8 cellular contexts compared by ENCODE assay signal in the genomic region with DNA sequence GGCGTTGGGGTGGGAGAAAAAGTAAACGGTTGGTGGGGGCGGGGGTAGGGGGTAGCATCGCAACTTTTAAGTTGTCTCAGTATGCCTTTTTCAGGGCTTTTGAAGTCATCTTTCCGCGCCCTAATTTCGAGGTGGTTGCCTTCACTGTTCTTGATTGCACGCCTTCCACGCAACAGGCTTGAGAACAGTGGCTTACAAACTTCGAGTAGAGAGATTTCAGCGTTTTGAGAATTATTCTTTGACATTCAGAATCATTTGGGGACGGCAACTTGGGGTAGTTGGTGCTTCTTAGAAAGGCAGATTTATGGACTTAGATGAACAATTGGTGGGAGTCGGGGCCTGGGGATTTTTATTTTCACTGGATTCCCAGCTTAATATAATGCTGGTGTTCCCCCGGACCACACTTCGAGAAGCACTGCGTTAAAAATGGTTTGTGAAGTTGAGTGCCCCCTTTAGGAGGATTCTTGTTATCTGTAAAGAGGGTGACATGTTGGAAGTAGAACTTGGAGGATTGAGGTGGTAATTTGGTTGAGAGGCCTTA. TPM values are rescaled to one million over a fixed set of nuclear protein-coding genes. Genes with fewer than 3 reads are reported as not detected.
DNase-seq lines count a peak whose midpoint lies in the region; ATAC-seq and TF ChIP-seq lines count a peak whose summit lies in the region.

No MANE protein-coding gene starts in this region.

- ATAC-seq in GM21447 (IDR thresholded peaks at IDR 0.05; ENCODE audit: unreplicated experiment) (peak; percentile 41), memory B cell (ENCODE audit: low read depth) (peak; percentile 25)

- intact Hi-C loops in Calu3 (cut with micrococcal nuclease; ENCODE audit: unreplicated experiment) (loop anchor here (1.0 to 5.0 kb wide), 2 partner anchors 59 to 60 kb away; no protein-coding TSS in a partner anchor), stomach (cut with DNase I; ENCODE audit: low total_unique reads) (loop anchor here (5.0 kb wide), 1 partner anchor 150 kb away; the partner anchor contains the start of gene SHQ1)

- H3K4me3 Mint-ChIP-seq in Calu3 (ENCODE audit: low read depth, unreplicated experiment) (peak overlapping the region; percentile 96), memory B cell (peak overlapping the region; percentile 85)

- TF ChIP-seq POLR2A in stomach (IDR thresholded peaks at IDR 0.05) = no peak

- H3K4me1 Mint-ChIP-seq in Calu3 (ENCODE audit: low read depth, unreplicated experiment) (peaks cover 16% of the 10 kb centered on the region), memory B cell (peaks cover 31% of the 10 kb centered on the region)

- H3K4me3 ChIP-seq in MG63 (peak overlapping the region; percentile 82), stomach (peak overlapping the region; percentile 75 to 87 (median 86))

- TF ChIP-seq EP300 in stomach (IDR thresholded peaks at IDR 0.05) = no peak

- no TSS peak for BruUV-seq in Calu3 (replicated peaks; lab: Mats Ljungman, UMichigan)

- H3K27me3 ChIP-seq in MG63 (no peaks in the 10 kb centered on the region), stomach (no peaks in the 10 kb centered on the region)

- peak; percentile 13 for TF ChIP-seq CTCF in Calu3 (IDR thresholded peaks at IDR 0.05; ENCODE audit: unreplicated experiment)
- TF ChIP-seq CTCF in VCaP (conservative IDR thresholded peaks at IDR 0.05) = peak; percentile 63
- peak in 2 of 7 experiments; percentile 9 to 38 for TF ChIP-seq CTCF in stomach (IDR thresholded peaks at IDR 0.05)

- H3K27ac Mint-ChIP-seq in Calu3 (ENCODE audit: unreplicated experiment) (peak overlapping the region; percentile 89), memory B cell (peak overlapping the region; percentile 87)

- H3K27me3 Mint-ChIP-seq in Calu3 (ENCODE audit: unreplicated experiment) = no peaks in the 10 kb centered on the region
- no peaks in the 10 kb centered on the region for H3K27me3 Mint-ChIP-seq in memory B cell

- CTCF ChIA-PET in Calu3 (lab: Charles Lee) = interaction anchor here (0.6 to 2.1 kb wide), 3 partner anchors 51 to 146 kb away, joined by 3 to 8 read pairs (median 3); no protein-coding TSS in a partner anchor

- H3K4me1 ChIP-seq in stomach = peaks cover 30 to 57% (median 52%) of the 10 kb centered on the region in 4 donors

- H3K36me3 ChIP-seq in MG63 (peaks cover 30% of the 10 kb centered on the region), stomach (peaks cover 0 to 15% (median 11%) of the 10 kb centered on the region in 4 donors)

- no peaks in the 10 kb centered on the region for H3K9me3 ChIP-seq in MG63
- H3K9me3 ChIP-seq in stomach = no peaks in the 10 kb centered on the region

- H3K36me3 Mint-ChIP-seq in Calu3 (ENCODE audit: insufficient read depth, unreplicated experiment) (peaks cover 50% of the 10 kb centered on the region), memory B cell (peaks cover 14% of the 10 kb centered on the region)

- no peaks in the 10 kb centered on the region for H3K9me3 Mint-ChIP-seq in Calu3 (ENCODE audit: low read depth, unreplicated experiment)
- no peaks in the 10 kb centered on the region for H3K9me3 Mint-ChIP-seq in memory B cell

- DNase-seq in Calu3 (peak; percentile 26), MG63 (peak; percentile 4), memory B cell (ENCODE audit: low spot score in 2 of 2) (peak; percentile 24 to 35), stomach (no peak), ureter (ENCODE audit: low spot score) (no peak)
- DNase-seq in effector CD8-positive, alpha-beta T cell (lab: John Stamatoyannopoulos, UW) = peak; percentile 56

- WGBS in stomach, 5 donors = 0 to 1% (median 0%) methylated on average over 16 of the region's 16 CpGs

- H3K27ac ChIP-seq in VCaP (peak overlapping the region; percentile 93), stomach (peak overlapping the region; percentile 97 to 99 (median 99))

RNA-seq across cellular contexts. Expression of gene PPP4R2, which starts 0.9 kb away (rescaled TPM):
- total RNA-seq in Calu3 (2022) (68.4 and 89.0 TPM in 2 replicates), stomach (100 to 1,000 TPM in 1 of 5 donors, 10 to 100 TPM in 4; 12.8 to 100 (median 31.4) TPM), ureter (69.4 TPM)
- total RNA-seq in MG63 (2014; rRNA removed; shearing (Covaris generic); ENCODE audit: low replicate concordance) = 18.9 and 26.4 TPM in 2 replicates
- 10 to 100 TPM; 10.7 to 25.8 (median 16.7) TPM for polyA plus RNA-seq in stomach

Comparison
In these comparisons a context has a peak if more than half of its experiments do, and no peak if none do; other contexts are left out.
1. DNase-seq: peak in Calu3 (single experiment), MG63 (single experiment), effector CD8-positive, alpha-beta T cell (single experiment) and memory B cell (2 of 2); none in stomach (single experiment) and ureter (single experiment).